25 cellular contexts compared by ENCODE assay signal in genomic region chr9:15972760-15973159, GRCh38.
"Had no signal": no experiment of that assay in that cellular context is flagged by ENCODE, and none has a peak within 500 bp of the region (broad histone marks: within the 10 kb centered on the region; RNA-seq: fewer than 3 reads in every experiment).

No MANE protein-coding gene starts in this region.

- H3K36me3 Mint-ChIP-seq: memory B cell; naive thymus-derived CD8-positive, alpha-beta T cell; stimulated activated memory B cell treated with anti-CD40 and anti-IgM and Interleukin-4, amounts not matched to agents 10 μg/mL and 1 μg/mL and 100 μg/mL, for 72 hours had no signal

- H3K4me3 Mint-ChIP-seq: central memory CD8-positive, alpha-beta T cell; dendritic cell treated with granulocyte-macrophage colony-stimulating factor and Interleukin-4, amounts not matched to agents 40 ng/mL and 50 ng/mL, for 4 days; memory B cell; naive thymus-derived CD8-positive, alpha-beta T cell; neural crest cell; stimulated activated memory B cell treated with anti-CD40 and anti-IgM and Interleukin-4, amounts not matched to agents 10 μg/mL and 1 μg/mL and 100 μg/mL, for 72 hours had no signal

- H3K9me3 Mint-ChIP-seq: central memory CD8-positive, alpha-beta T cell; dendritic cell treated with granulocyte-macrophage colony-stimulating factor and Interleukin-4, amounts not matched to agents 40 ng/mL and 50 ng/mL, for 4 days; memory B cell; naive thymus-derived CD8-positive, alpha-beta T cell; neural crest cell; stimulated activated memory B cell treated with anti-CD40 and anti-IgM and Interleukin-4, amounts not matched to agents 10 μg/mL and 1 μg/mL and 100 μg/mL, for 72 hours had no signal

- H3K4me3 ChIP-seq: colonic mucosa, esophagus squamous epithelium, lung, prostate gland, right atrium auricular region, sigmoid colon, skin epidermis, spleen, testis, tibial artery, upper lobe of left lung had no signal

- H3K27ac ChIP-seq: colonic mucosa, esophagus squamous epithelium, prostate gland, right atrium auricular region, sigmoid colon, skin epidermis, spleen, testis, tibial artery, upper lobe of left lung had no signal

- H3K36me3 ChIP-seq: colonic mucosa, esophagus squamous epithelium, prostate gland, right atrium auricular region, sigmoid colon, spleen, tibial artery, upper lobe of left lung had no signal

- ATAC-seq: left ventricle myocardium superior; naive thymus-derived CD8-positive, alpha-beta T cell; stimulated activated memory B cell treated with anti-CD40 and anti-IgM and Interleukin-4, amounts not matched to agents 10 μg/mL and 1 μg/mL and 100 μg/mL, for 72 hours; stimulated activated naive CD8-positive, alpha-beta T cell treated with anti-CD3 and anti-CD28 coated beads, Interleukin-15, Interleukin-2, amounts not matched to agents 100 U/mL and 50 U/mL, for 24 hours had no signal

- H3K4me1 ChIP-seq: colonic mucosa, esophagus squamous epithelium, prostate gland, right atrium auricular region, sigmoid colon, spleen, testis, tibial artery, upper lobe of left lung had no signal

- H3K27ac Mint-ChIP-seq: dendritic cell treated with granulocyte-macrophage colony-stimulating factor and Interleukin-4, amounts not matched to agents 40 ng/mL and 50 ng/mL, for 4 days; memory B cell; naive thymus-derived CD8-positive, alpha-beta T cell; stimulated activated memory B cell treated with anti-CD40 and anti-IgM and Interleukin-4, amounts not matched to agents 10 μg/mL and 1 μg/mL and 100 μg/mL, for 72 hours had no signal

- H3K27me3 ChIP-seq: colonic mucosa, esophagus squamous epithelium, right atrium auricular region, sigmoid colon, spleen, testis, tibial artery, upper lobe of left lung had no signal

- H3K4me1 Mint-ChIP-seq: central memory CD8-positive, alpha-beta T cell; memory B cell; stimulated activated memory B cell treated with anti-CD40 and anti-IgM and Interleukin-4, amounts not matched to agents 10 μg/mL and 1 μg/mL and 100 μg/mL, for 72 hours had no signal

- DNase-seq: colonic mucosa; effector memory CD4-positive, alpha-beta T cell; erythroblast; esophagus squamous epithelium; hypothalamus; left ventricle myocardium superior; midbrain; naive thymus-derived CD8-positive, alpha-beta T cell; sigmoid colon; spleen; stimulated activated CD4-positive, alpha-beta T cell treated with anti-CD3 and anti-CD28 coated beads, Interleukin-4, amount 100 ng/mL, for 4 hours; stimulated activated naive CD8-positive, alpha-beta T cell treated with anti-CD3 and anti-CD28 coated beads, Interleukin-15, Interleukin-2, amounts not matched to agents 100 U/mL and 50 U/mL, for 24 hours; substantia nigra; testis; tibial artery; upper lobe of left lung had no signal

- H3K27me3 Mint-ChIP-seq: central memory CD8-positive, alpha-beta T cell; dendritic cell treated with granulocyte-macrophage colony-stimulating factor and Interleukin-4, amounts not matched to agents 40 ng/mL and 50 ng/mL, for 4 days; memory B cell; naive thymus-derived CD8-positive, alpha-beta T cell; stimulated activated memory B cell treated with anti-CD40 and anti-IgM and Interleukin-4, amounts not matched to agents 10 μg/mL and 1 μg/mL and 100 μg/mL, for 72 hours had no signal

- H3K9me3 ChIP-seq: colonic mucosa, esophagus squamous epithelium, prostate gland, right atrium auricular region, sigmoid colon, spleen, testis, tibial artery, upper lobe of left lung had no signal
